1 cellular context compared by ENCODE assay signal in the genomic region with DNA sequence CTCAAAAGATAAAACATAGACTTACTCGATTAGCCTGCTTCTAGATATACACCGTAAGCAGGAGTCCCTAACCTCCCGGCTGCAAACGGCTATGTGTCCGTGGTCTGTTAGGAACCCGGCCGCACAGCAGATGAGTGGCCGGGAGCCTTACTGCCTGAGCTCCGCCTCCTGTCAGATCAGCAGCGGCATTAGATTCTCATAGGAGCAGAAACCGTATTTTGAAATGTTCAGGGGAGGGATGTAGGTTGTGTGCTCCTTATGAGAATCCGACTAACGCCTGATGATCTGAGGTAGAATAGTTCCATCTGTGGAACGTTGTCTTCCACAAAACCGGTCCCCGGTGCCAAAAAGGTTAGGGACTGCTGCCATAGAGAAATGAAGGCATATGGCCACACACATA.
TF ChIP-seq lines count a peak whose summit lies in the region.

No MANE protein-coding gene starts in this region.

TF ChIP-seq in SK-N-SH, 30 proteins besides CTCF, POLR2A, EP300 and RAD21:
- TF ChIP-seq GABPA (IDR thresholded peaks at IDR 0.05; ENCODE audit: low read depth) (no peak), JUND (IDR thresholded peaks at IDR 0.05) (no peak), PBX3 (IDR thresholded peaks at IDR 0.05) (no peak), ELF1 (IDR thresholded peaks at IDR 0.05) (no peak), MEF2A (IDR thresholded peaks at IDR 0.05; ENCODE audit: borderline replicate concordance, low read depth) (no peak), FOXM1 (IDR thresholded peaks at IDR 0.05; ENCODE audit: low read depth) (no peak)
TF ChIP-seq in SK-N-SH: peak in this region for 0.
